ENCODE assay signal across 32 cellular contexts in genomic region chr9:81468084-81468595, GRCh38.
"Had no signal": no experiment of that assay in that cellular context is flagged by ENCODE, and none has a peak within 500 bp of the region (broad histone marks: within the 10 kb centered on the region; RNA-seq: fewer than 3 reads in every experiment).

No MANE protein-coding gene starts in this region.

- H3K9me3 ChIP-seq: MG63, SJCRH30, SK-N-SH had no signal

- H3K27ac ChIP-seq: SJCRH30 had no signal

- H3K4me2 ChIP-seq: SK-N-SH had no signal

- FAIRE-seq: bronchial epithelial cell, TTC549 had no signal

- H3K36me3 ChIP-seq: MG63, SJCRH30 had no signal

- H3K27me3 ChIP-seq: MG63, SJCRH30 had no signal

- ATAC-seq: activated CD4-positive, alpha-beta T cell treated with anti-CD3 and anti-CD28 coated beads for 36 hours; activated CD4-positive, CD25-positive, alpha-beta regulatory T cell treated with anti-CD3 and anti-CD28 coated beads, Interleukin-2, amount 50 U/mL, for 24 hours; activated CD8-positive, alpha-beta T cell treated with anti-CD3 and anti-CD28 coated beads, Interleukin-2, amount 10 ng/mL, durations not matched to agents 7 days and 5 days; activated naive CD8-positive, alpha-beta T cell treated with anti-CD3 and anti-CD28 coated beads, Interleukin-2, amount 50 U/mL, for 24 hours; activated T-cell treated with anti-CD3 and anti-CD28 coated beads, Interleukin-2, amount 50 U/mL, for 4 hours; Panc1; WTC11 had no signal

- H3K9ac ChIP-seq: SK-N-SH had no signal

- H3K4me3 ChIP-seq: MG63, SJCRH30 had no signal

- DNase-seq: activated CD4-positive, alpha-beta T cell treated with anti-CD3 and anti-CD28 coated beads for 36 hours; activated CD4-positive, alpha-beta T cell treated with anti-CD3 and anti-CD28 coated beads, Interleukin-2, amount 10 ng/mL, durations not matched to agents 7 days and 5 days; activated CD4-positive, alpha-beta T cell treated with anti-CD3 and anti-CD28 coated beads, Interleukin-2, amount 50 U/mL, for 48 hours; activated CD8-positive, alpha-beta memory T cell treated with anti-CD3 and anti-CD28 coated beads, Interleukin-2, amount 50 U/mL, for 4 hours; activated CD8-positive, alpha-beta T cell treated with anti-CD3 and anti-CD28 coated beads, Interleukin-2, amount 10 ng/mL, durations not matched to agents 7 days and 5 days; activated effector memory CD4-positive, alpha-beta T cell treated with Interleukin-2 at 50 U/mL for 16 hours; activated naive CD4-positive, alpha-beta T cell treated with anti-CD3 and anti-CD28 coated beads, Interleukin-2, amount 10 ng/mL, durations not matched to agents 7 days and 5 days; activated naive CD8-positive, alpha-beta T cell treated with anti-CD3 and anti-CD28 coated beads, Interleukin-2, amount 50 U/mL, for 24 hours; activated T-cell treated with anti-CD3 and anti-CD28 coated beads for 4 hours; activated T-cell treated with anti-CD3 and anti-CD28 coated beads, Interleukin-2, amount 50 U/mL, for 4 hours; anterior cingulate cortex; caudate nucleus; cerebellar nuclear complex; Kasumi-1; MG63; NCI-H1048; NCI-H1105 treated with DMSO at 0.1 percent for 48 hours; NCI-H1436; NCI-H1694; NCI-H1930; NCI-H2081 treated with DMSO at 0.1 percent for 48 hours; NCI-H226; NCI-H446 treated with DMSO at 0.1 percent for 48 hours; NCI-H524; SHP77; SJCRH30; SK-N-SH had no signal

- H3K4me1 ChIP-seq: SJCRH30 had no signal
